ENCODE assay signal across 1 cellular context in the genomic region with DNA sequence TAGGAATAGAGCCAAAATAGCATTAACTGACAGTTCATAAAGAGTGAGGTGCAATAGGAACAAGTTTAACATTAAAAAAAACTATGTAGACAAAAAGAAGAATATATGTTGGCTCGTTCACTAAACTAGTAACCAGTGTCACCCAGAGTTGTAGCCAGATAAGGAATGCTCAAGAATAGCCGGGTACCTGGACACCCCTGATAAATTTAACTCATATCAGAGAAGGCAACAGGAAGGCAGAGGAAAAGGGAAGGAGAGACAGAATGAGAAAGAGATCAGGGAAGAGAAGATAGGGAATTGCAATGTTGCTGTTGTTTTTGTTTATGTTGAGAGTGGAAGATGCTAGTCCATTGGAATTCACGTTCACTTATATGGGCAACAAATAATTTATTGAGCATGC.
TF ChIP-seq lines count a peak whose summit lies in the region.

No MANE protein-coding gene starts in this region.

TF ChIP-seq in SK-N-SH treated with all-trans-retinoic acid at 6 μM for 48 hours, 23 proteins besides CTCF, POLR2A, EP300 and RAD21 (continued from another document):
- TF ChIP-seq ZNF70 (CRISPR knock-in tag; IDR thresholded peaks at IDR 0.05) (no peak), ZFP3 (CRISPR knock-in tag; IDR thresholded peaks at IDR 0.05) (no peak), GLIS3 (CRISPR knock-in tag; IDR thresholded peaks at IDR 0.05) (no peak), CSDC2 (CRISPR knock-in tag; IDR thresholded peaks at IDR 0.05) (no peak), ZNF565 (CRISPR knock-in tag; conservative IDR thresholded peaks at IDR 0.05; ENCODE audit: low read depth) (no peak), PPARA (CRISPR knock-in tag; IDR thresholded peaks at IDR 0.05; ENCODE audit: borderline replicate concordance) (no peak), RARB (CRISPR knock-in tag; IDR thresholded peaks at IDR 0.05) (no peak)
- TF ChIP-seq, protein P1, sequence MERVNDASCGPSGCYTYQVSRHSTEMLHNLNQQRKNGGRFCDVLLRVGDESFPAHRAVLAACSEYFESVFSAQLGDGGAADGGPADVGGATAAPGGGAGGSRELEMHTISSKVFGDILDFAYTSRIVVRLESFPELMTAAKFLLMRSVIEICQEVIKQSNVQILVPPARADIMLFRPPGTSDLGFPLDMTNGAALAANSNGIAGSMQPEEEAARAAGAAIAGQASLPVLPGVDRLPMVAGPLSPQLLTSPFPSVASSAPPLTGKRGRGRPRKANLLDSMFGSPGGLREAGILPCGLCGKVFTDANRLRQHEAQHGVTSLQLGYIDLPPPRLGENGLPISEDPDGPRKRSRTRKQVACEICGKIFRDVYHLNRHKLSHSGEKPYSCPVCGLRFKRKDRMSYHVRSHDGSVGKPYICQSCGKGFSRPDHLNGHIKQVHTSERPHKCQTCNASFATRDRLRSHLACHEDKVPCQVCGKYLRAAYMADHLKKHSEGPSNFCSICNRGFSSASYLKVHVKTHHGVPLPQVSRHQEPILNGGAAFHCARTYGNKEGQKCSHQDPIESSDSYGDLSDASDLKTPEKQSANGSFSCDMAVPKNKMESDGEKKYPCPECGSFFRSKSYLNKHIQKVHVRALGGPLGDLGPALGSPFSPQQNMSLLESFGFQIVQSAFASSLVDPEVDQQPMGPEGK (CRISPR knock-in tag; IDR thresholded peaks at IDR 0.05; ENCODE audit: borderline replicate concordance) = no peak
- TF ChIP-seq, protein P2, sequence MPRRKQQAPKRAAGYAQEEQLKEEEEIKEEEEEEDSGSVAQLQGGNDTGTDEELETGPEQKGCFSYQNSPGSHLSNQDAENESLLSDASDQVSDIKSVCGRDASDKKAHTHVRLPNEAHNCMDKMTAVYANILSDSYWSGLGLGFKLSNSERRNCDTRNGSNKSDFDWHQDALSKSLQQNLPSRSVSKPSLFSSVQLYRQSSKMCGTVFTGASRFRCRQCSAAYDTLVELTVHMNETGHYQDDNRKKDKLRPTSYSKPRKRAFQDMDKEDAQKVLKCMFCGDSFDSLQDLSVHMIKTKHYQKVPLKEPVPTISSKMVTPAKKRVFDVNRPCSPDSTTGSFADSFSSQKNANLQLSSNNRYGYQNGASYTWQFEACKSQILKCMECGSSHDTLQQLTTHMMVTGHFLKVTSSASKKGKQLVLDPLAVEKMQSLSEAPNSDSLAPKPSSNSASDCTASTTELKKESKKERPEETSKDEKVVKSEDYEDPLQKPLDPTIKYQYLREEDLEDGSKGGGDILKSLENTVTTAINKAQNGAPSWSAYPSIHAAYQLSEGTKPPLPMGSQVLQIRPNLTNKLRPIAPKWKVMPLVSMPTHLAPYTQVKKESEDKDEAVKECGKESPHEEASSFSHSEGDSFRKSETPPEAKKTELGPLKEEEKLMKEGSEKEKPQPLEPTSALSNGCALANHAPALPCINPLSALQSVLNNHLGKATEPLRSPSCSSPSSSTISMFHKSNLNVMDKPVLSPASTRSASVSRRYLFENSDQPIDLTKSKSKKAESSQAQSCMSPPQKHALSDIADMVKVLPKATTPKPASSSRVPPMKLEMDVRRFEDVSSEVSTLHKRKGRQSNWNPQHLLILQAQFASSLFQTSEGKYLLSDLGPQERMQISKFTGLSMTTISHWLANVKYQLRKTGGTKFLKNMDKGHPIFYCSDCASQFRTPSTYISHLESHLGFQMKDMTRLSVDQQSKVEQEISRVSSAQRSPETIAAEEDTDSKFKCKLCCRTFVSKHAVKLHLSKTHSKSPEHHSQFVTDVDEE (CRISPR knock-in tag; IDR thresholded peaks at IDR 0.05) = no peak
- TF ChIP-seq, protein P3, sequence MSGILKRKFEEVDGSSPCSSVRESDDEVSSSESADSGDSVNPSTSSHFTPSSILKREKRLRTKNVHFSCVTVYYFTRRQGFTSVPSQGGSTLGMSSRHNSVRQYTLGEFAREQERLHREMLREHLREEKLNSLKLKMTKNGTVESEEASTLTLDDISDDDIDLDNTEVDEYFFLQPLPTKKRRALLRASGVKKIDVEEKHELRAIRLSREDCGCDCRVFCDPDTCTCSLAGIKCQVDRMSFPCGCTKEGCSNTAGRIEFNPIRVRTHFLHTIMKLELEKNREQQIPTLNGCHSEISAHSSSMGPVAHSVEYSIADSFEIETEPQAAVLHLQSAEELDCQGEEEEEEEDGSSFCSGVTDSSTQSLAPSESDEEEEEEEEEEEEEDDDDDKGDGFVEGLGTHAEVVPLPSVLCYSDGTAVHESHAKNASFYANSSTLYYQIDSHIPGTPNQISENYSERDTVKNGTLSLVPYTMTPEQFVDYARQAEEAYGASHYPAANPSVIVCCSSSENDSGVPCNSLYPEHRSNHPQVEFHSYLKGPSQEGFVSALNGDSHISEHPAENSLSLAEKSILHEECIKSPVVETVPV (CRISPR knock-in tag; IDR thresholded peaks at IDR 0.05) = no peak
